1 cellular context compared by ENCODE assay signal in the genomic region with DNA sequence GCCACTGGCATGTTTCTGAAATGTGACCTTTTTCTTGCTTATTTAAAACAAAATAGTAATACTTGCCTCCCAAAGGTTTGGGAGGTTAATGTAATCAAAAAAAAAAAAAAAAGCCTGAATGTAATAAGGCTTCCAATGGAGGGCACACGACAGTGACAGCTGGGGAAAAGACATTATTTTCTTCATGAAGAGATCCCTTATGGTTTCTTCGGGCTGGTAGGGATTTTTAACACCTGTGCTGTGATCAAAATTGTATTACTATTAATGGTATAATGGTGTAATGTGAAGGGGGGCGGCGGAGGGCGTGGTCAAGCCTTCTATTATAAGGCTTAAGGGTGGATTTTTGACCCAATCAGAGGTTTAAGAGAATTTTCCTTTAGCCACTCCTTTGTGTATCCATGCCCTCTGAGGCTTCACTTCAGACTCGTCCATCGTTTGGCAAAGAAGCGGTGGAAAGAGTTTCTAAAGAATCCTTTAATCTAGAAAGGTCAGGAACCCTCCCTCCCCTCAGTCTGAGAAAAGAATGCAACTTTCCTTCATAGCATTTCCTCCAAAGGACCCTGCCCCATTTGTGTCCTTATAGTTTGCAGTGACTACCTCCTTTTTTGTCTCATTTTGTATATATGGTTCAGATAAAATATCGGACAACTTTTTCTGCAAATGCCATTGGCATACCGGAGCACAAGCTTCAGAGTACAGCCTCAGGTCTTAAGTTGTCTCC.
TF ChIP-seq lines count a peak whose summit lies in the region.

No MANE protein-coding gene starts in this region.

TF ChIP-seq in HEK293, 187 proteins besides CTCF, POLR2A, EP300 and RAD21 (continued from another document):
- TF ChIP-seq, protein P1, sequence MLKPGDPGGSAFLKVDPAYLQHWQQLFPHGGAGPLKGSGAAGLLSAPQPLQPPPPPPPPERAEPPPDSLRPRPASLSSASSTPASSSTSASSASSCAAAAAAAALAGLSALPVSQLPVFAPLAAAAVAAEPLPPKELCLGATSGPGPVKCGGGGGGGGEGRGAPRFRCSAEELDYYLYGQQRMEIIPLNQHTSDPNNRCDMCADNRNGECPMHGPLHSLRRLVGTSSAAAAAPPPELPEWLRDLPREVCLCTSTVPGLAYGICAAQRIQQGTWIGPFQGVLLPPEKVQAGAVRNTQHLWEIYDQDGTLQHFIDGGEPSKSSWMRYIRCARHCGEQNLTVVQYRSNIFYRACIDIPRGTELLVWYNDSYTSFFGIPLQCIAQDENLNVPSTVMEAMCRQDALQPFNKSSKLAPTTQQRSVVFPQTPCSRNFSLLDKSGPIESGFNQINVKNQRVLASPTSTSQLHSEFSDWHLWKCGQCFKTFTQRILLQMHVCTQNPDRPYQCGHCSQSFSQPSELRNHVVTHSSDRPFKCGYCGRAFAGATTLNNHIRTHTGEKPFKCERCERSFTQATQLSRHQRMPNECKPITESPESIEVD (tag by site-specific recombination; IDR thresholded peaks at IDR 0.05), result peak; percentile 57
- TF ChIP-seq, protein P2, sequence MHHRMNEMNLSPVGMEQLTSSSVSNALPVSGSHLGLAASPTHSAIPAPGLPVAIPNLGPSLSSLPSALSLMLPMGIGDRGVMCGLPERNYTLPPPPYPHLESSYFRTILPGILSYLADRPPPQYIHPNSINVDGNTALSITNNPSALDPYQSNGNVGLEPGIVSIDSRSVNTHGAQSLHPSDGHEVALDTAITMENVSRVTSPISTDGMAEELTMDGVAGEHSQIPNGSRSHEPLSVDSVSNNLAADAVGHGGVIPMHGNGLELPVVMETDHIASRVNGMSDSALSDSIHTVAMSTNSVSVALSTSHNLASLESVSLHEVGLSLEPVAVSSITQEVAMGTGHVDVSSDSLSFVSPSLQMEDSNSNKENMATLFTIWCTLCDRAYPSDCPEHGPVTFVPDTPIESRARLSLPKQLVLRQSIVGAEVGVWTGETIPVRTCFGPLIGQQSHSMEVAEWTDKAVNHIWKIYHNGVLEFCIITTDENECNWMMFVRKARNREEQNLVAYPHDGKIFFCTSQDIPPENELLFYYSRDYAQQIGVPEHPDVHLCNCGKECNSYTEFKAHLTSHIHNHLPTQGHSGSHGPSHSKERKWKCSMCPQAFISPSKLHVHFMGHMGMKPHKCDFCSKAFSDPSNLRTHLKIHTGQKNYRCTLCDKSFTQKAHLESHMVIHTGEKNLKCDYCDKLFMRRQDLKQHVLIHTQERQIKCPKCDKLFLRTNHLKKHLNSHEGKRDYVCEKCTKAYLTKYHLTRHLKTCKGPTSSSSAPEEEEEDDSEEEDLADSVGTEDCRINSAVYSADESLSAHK (tag by site-specific recombination; IDR thresholded peaks at IDR 0.05), result peak; percentile 25; the same call in 1 of the 2 replicates
- 0 out of 2 replicates have a peak, but pooled peaks have one; percentile 12 for TF ChIP-seq SP2 (tag by site-specific recombination; IDR thresholded peaks at IDR 0.05)
